In genomic region chr1:80565416-80565815, GRCh38 we compare ENCODE assay signal across 22 cellular contexts.
DNase-seq lines count a peak whose midpoint lies in the region; FAIRE-seq and TF ChIP-seq lines count a peak whose summit lies in the region.
"Had no signal": no experiment of that assay in that cellular context is flagged by ENCODE, and none has a peak within 500 bp of the region (broad histone marks: within the 10 kb centered on the region; RNA-seq: fewer than 3 reads in every experiment).

No MANE protein-coding gene starts in this region.

- no peak overlapping the region for H3K4me2 ChIP-seq in SU-DHL-6 (ENCODE audit: low read depth, low read length, poor library complexity, severe bottlenecking)
- H3K4me2 ChIP-seq: BLaER1 had no signal

- DNase-seq in kidney (no peak), left kidney (ENCODE audit: low read depth, low spot score) (peak; percentile 57), renal cortical epithelial cell (ENCODE audit: low read depth) (peak; percentile 86), anterior cingulate cortex (lab: John Stamatoyannopoulos, UW) (no peak), NCI-H345 (lab: John Stamatoyannopoulos, UW) (no peak), NCI-H524 (lab: John Stamatoyannopoulos, UW) (no peak), DMS 273 treated with DMSO at 0.1 percent for 48 hours (lab: John Stamatoyannopoulos, UW) (no peak)
- DNase-seq: 8988T; ACHN; BE2C; C1 segment of cervical spinal cord; CD4-positive, alpha-beta memory T cell; CD4-positive, CD25-positive, alpha-beta regulatory T cell; CD8-positive, alpha-beta memory T cell; COR-L47; DMS79 treated with DMSO at 0.1 percent for 48 hours; GF-D8 had no signal

- no peaks in the 10 kb centered on the region for H3K9me2 ChIP-seq in SU-DHL-6 (replicated peaks; ENCODE audit: insufficient read depth, low read length)

- H2AFZ ChIP-seq in SU-DHL-6 (ENCODE audit: low read depth, low read length, severe bottlenecking), result peak overlapping the region; percentile 55

- H3K4me3 ChIP-seq in SU-DHL-6 (ENCODE audit: insufficient read depth, low read length, poor library complexity, severe bottlenecking) (no peak overlapping the region), kidney (ENCODE audit: low read length in 2 of 2) (no peak overlapping the region)
- H3K4me3 ChIP-seq: BLaER1 had no signal

- no peaks in the 10 kb centered on the region for H4K20me1 ChIP-seq in SU-DHL-6 (ENCODE audit: low read depth, low read length)
- H4K20me1 ChIP-seq: BLaER1 had no signal

- H3K9me3 ChIP-seq in SU-DHL-6 (ENCODE audit: insufficient read depth, low read length) (no peaks in the 10 kb centered on the region), kidney (ENCODE audit: control insufficient read depth in 1 of 2, low read length in 2 of 2) (no peaks in the 10 kb centered on the region)
- H3K9me3 ChIP-seq: BE2C, BLaER1 had no signal

- peak; percentile 84 for FAIRE-seq in kidney (lab: Jason Lieb, UNC)
- FAIRE-seq: G401.6, GM12891, GM18507 had no signal

- no peaks in the 10 kb centered on the region for H3F3A ChIP-seq in SU-DHL-6 (ENCODE audit: insufficient read depth)

- peaks cover 0 to 4% of the 10 kb centered on the region in 2 donors for H3K4me1 ChIP-seq in kidney (ENCODE audit: control insufficient read depth in 1 of 2, insufficient read depth in 1 of 2, low read depth in 1 of 2, low read length in 2 of 2)
- H3K4me1 ChIP-seq: BE2C, BLaER1 had no signal

- no peaks in the 10 kb centered on the region for H3K79me2 ChIP-seq in SU-DHL-6 (ENCODE audit: insufficient read depth, low read length)

- no peak for TF ChIP-seq CTCF in SU-DHL-6 (IDR thresholded peaks at IDR 0.05; ENCODE audit: insufficient read depth, low read length, poor library complexity, severe bottlenecking)
- TF ChIP-seq CTCF in kidney (IDR thresholded peaks at IDR 0.05; ENCODE audit: borderline replicate concordance, extremely low read depth, insufficient read depth), result no peak

- no peaks in the 10 kb centered on the region for H3K27me3 ChIP-seq in SU-DHL-6 (ENCODE audit: low read length)
- H3K27me3 ChIP-seq: BE2C, BLaER1 had no signal

- no peak overlapping the region for H3K27ac ChIP-seq in SU-DHL-6 (ENCODE audit: low read depth, low read length)
- H3K27ac ChIP-seq in kidney (ENCODE audit: low read depth in 2 of 2, low read length in 2 of 2), result no peak overlapping the region
- H3K27ac ChIP-seq: BLaER1 had no signal

- H3K36me3 ChIP-seq in SU-DHL-6 (ENCODE audit: low read length) (no peaks in the 10 kb centered on the region), kidney (ENCODE audit: control insufficient read depth in 1 of 2, insufficient read depth in 2 of 2, low read length in 2 of 2) (no peaks in the 10 kb centered on the region)
- H3K36me3 ChIP-seq: BE2C, BLaER1 had no signal

- no peak overlapping the region for H3K9ac ChIP-seq in SU-DHL-6 (ENCODE audit: low read length)
- H3K9ac ChIP-seq in kidney (ENCODE audit: low read length in 2 of 2), result no peak overlapping the region
- H3K9ac ChIP-seq: BLaER1 had no signal

- intact Hi-C loops in kidney (cut with DNase I), result no loop called here

Comparison
In these comparisons a context has a peak if more than half of its experiments do, and no peak if none do; other contexts are left out.
1. DNase-seq: peak in left kidney (single experiment) and renal cortical epithelial cell (single experiment); none in kidney (single experiment), anterior cingulate cortex (0 of 58), NCI-H345 (single experiment), NCI-H524 (0 of 2) and DMS 273 treated with DMSO at 0.1 percent for 48 hours (single experiment).